In the genomic region with DNA sequence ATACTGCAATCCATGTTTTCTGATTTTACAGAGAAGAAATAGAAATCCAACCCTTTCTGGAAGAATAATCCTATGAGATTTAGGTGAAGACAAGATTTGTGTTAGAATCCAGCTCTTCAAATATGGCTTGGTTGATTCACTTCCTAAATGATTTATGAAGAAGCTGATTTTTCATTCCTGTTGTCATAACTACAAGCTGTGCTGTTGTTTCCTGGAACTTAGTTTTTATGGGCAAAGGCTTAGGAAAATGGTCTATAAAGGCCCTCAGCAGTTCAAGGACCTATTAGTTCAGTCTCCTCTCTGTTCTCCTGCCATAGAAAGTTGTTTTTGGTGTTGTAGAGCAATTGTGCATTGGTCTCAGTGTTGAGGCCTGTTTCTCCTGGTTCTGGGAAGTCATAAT, we compare ENCODE assay signal across 12 cellular contexts.
DNase-seq lines count a peak whose midpoint lies in the region; ATAC-seq and TF ChIP-seq lines count a peak whose summit lies in the region.
"Had no signal": no experiment of that assay in that cellular context is flagged by ENCODE, and none has a peak within 500 bp of the region (broad histone marks: within the 10 kb centered on the region; RNA-seq: fewer than 3 reads in every experiment).

No MANE protein-coding gene starts in this region.

- H3K27ac ChIP-seq in SJSA1 (0 out of 2 replicates have a peak overlapping the region, but pooled peaks have one; percentile 9), gastroesophageal sphincter (peak overlapping the region in 3 of 4 donors; percentile 57 to 60 (median 58))

- H3K27me3 ChIP-seq in SJSA1 (replicated peaks) (no peaks in the 10 kb centered on the region), gastroesophageal sphincter (no peaks in the 10 kb centered on the region)
- H3K27me3 ChIP-seq: sigmoid colon had no signal

- peaks cover 11% of the 10 kb centered on the region for H3K27me3 Mint-ChIP-seq in mesothelial cell of epicardium (ENCODE audit: low read depth)

- peaks cover 13% of the 10 kb centered on the region for H3K4me1 Mint-ChIP-seq in mesothelial cell of epicardium

- no peak overlapping the region for H3K27ac Mint-ChIP-seq in mesothelial cell of epicardium

- no peak overlapping the region for H3K4me3 ChIP-seq in AG10803 (ENCODE audit: low read length)
- H3K4me3 ChIP-seq in SJSA1: no peak overlapping the region
- H3K4me3 ChIP-seq in gastroesophageal sphincter: no peak overlapping the region
- H3K4me3 ChIP-seq: sigmoid colon had no signal

- TF ChIP-seq CTCF in AG10803 (conservative IDR thresholded peaks at IDR 0.05; ENCODE audit: low read length) (no peak), gastroesophageal sphincter (IDR thresholded peaks at IDR 0.05) (no peak), mesothelial cell of epicardium (IDR thresholded peaks at IDR 0.05; ENCODE audit: unreplicated experiment) (no peak)

- H3K4me1 ChIP-seq in SJSA1 (replicated peaks) (peaks cover 36% of the 10 kb centered on the region), gastroesophageal sphincter (peaks cover 0 to 32% (median 15%) of the 10 kb centered on the region in 3 donors)

- no peak overlapping the region for H3K4me3 Mint-ChIP-seq in mesothelial cell of epicardium

- TF ChIP-seq POLR2A in gastroesophageal sphincter (IDR thresholded peaks at IDR 0.05): no peak

- intact Hi-C loops in sciatic nerve (cut with DNase I): loop anchor here (5.0 kb wide), 1 partner anchor 197 kb away; no protein-coding TSS in a partner anchor

- H3K36me3 ChIP-seq in SJSA1 (no peaks in the 10 kb centered on the region), gastroesophageal sphincter (no peaks in the 10 kb centered on the region)
- H3K36me3 ChIP-seq: sigmoid colon had no signal

- H3K9me3 Mint-ChIP-seq in mesothelial cell of epicardium: no peaks in the 10 kb centered on the region

- TF ChIP-seq EP300 in gastroesophageal sphincter (IDR thresholded peaks at IDR 0.05): no peak

- ATAC-seq in gastroesophageal sphincter: no peak
- ATAC-seq in sciatic nerve: peak; percentile 54

- DNase-seq in AG10803 (ENCODE audit: low read depth): peak; percentile 54
- no peak for DNase-seq in SJSA1 (ENCODE audit: low read depth in 1 of 2, low spot score in 2 of 2)
- DNase-seq in sciatic nerve (ENCODE audit: low spot score): no peak
- no peak for DNase-seq in stimulated activated naive CD4-positive, alpha-beta T cell (lab: John Stamatoyannopoulos, UW)
- no peak for DNase-seq in NCI-H187 (lab: John Stamatoyannopoulos, UW)
- DNase-seq in mesothelial cell of epicardium (ENCODE audit: low spot score in 2 of 2, unreplicated experiment in 2 of 2): no peak
- DNase-seq in activated CD4-positive, alpha-beta T cell treated with anti-CD3 and anti-CD28 coated beads for 48 hours: no peak
- DNase-seq: activated CD4-positive, CD25-positive, alpha-beta regulatory T cell; activated T-cell treated with anti-CD3 and anti-CD28 coated beads, Interleukin-2, amount 50 U/mL, for 1 hour; DND-41; sigmoid colon had no signal

- H3K9me3 ChIP-seq in SJSA1 (replicated peaks) (no peaks in the 10 kb centered on the region), gastroesophageal sphincter (no peaks in the 10 kb centered on the region)
- H3K9me3 ChIP-seq: sigmoid colon had no signal

- no peaks in the 10 kb centered on the region for H3K36me3 Mint-ChIP-seq in mesothelial cell of epicardium
